In the genomic region with DNA sequence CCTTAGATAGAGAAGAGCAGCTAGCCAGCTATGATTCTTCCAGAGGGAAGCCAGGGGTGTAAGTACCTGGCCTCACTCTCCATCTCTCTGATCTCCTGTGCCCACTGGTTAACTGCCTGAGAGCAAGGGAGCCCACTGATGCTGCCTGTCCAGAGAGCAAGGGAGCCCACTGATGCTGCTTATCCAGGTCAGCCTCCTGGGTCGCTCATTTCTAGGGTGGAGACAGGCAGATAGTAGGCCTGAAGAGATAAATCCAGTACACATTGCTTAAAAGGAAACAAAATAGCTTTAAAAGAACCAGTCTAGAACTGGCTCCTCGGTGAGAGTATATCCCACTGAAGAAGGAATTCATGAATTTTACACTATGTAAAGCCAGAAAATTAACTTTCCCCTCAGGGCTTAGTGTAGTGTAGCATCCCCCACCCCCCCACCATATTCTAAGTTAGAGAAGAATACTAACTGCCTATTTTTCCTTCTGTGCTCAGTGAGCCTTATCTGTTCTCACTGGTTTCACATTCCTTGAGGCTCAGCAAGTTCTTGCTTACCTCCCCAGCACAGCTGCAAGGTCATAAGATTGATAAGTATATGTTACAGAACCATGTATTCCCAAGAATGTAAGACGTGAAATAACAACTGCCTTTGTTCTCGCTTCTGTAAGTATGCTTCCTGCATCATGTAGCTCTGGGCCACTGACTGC, we compare ENCODE assay signal across 1 cellular context.
TF ChIP-seq lines count a peak whose summit lies in the region.

No MANE protein-coding gene starts in this region.

TF ChIP-seq in IMR-90, 13 proteins besides CTCF, POLR2A, EP300 and RAD21 (continued from another document):
- TF ChIP-seq ELK1 (IDR thresholded peaks at IDR 0.05; ENCODE audit: borderline replicate concordance, low read depth, low read length) (no peak), CHD1 (IDR thresholded peaks at IDR 0.05; ENCODE audit: low read depth, low read length) (no peak)
